ENCODE assay signal across 1 cellular context in the genomic region with DNA sequence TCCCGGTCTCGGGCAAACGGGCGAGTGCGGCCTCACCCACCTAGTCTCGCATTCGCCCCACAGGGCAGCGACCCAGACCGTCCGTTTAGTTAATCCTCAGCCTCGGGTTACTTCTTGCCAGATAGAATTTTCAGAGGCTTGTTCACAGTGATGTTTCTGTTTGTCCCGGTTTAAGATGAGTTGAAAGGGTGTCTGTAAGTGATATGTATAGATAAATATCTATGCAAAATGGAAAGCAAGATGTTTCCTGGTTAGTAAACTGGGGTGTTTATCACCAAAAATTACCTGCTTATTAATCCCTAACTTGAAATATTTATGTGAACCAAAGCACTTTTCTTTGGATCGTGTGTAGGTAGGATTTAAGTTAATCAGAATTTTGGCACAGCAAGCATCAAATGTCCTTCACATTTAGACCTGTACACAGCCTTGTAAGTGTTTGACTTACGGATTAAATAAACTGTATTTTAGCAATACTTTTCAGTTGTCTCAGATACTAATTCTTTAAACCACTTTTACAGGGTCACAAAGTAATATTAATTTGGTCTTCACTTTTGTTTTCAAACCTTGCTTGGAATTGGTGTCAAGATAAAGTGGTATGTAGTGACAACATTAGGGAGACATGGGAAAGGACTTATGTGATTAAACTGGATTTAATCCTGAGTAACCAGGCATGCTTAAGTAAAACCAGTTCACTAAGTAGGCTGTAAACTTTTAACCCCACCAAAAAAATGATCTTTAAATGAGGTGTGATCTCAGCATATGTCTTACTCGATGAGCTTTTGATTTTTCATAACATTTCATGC.
TF ChIP-seq lines count a peak whose summit lies in the region.

No MANE protein-coding gene starts in this region.

TF ChIP-seq in SK-N-SH treated with all-trans-retinoic acid at 6 μM for 48 hours, 23 proteins besides CTCF, POLR2A, EP300 and RAD21 (continued from another document):
- TF ChIP-seq, protein P1, sequence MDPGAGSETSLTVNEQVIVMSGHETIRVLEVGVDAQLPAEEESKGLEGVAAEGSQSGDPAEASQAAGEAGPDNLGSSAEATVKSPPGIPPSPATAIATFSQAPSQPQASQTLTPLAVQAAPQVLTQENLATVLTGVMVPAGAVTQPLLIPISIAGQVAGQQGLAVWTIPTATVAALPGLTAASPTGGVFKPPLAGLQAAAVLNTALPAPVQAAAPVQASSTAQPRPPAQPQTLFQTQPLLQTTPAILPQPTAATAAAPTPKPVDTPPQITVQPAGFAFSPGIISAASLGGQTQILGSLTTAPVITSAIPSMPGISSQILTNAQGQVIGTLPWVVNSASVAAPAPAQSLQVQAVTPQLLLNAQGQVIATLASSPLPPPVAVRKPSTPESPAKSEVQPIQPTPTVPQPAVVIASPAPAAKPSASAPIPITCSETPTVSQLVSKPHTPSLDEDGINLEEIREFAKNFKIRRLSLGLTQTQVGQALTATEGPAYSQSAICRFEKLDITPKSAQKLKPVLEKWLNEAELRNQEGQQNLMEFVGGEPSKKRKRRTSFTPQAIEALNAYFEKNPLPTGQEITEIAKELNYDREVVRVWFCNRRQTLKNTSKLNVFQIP (CRISPR knock-in tag; IDR thresholded peaks at IDR 0.05; ENCODE audit: borderline replicate concordance, low read depth) = no peak
- TF ChIP-seq ZNF70 (CRISPR knock-in tag; IDR thresholded peaks at IDR 0.05) = no peak
- TF ChIP-seq, protein P2, sequence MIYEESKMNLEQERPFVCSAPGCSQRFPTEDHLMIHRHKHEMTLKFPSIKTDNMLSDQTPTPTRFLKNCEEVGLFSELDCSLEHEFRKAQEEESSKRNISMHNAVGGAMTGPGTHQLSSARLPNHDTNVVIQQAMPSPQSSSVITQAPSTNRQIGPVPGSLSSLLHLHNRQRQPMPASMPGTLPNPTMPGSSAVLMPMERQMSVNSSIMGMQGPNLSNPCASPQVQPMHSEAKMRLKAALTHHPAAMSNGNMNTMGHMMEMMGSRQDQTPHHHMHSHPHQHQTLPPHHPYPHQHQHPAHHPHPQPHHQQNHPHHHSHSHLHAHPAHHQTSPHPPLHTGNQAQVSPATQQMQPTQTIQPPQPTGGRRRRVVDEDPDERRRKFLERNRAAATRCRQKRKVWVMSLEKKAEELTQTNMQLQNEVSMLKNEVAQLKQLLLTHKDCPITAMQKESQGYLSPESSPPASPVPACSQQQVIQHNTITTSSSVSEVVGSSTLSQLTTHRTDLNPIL (CRISPR knock-in tag; IDR thresholded peaks at IDR 0.05; ENCODE audit: low read depth) = no peak
- no peak for TF ChIP-seq BACH2 (CRISPR knock-in tag; IDR thresholded peaks at IDR 0.05; ENCODE audit: borderline replicate concordance)
- TF ChIP-seq, protein P3, sequence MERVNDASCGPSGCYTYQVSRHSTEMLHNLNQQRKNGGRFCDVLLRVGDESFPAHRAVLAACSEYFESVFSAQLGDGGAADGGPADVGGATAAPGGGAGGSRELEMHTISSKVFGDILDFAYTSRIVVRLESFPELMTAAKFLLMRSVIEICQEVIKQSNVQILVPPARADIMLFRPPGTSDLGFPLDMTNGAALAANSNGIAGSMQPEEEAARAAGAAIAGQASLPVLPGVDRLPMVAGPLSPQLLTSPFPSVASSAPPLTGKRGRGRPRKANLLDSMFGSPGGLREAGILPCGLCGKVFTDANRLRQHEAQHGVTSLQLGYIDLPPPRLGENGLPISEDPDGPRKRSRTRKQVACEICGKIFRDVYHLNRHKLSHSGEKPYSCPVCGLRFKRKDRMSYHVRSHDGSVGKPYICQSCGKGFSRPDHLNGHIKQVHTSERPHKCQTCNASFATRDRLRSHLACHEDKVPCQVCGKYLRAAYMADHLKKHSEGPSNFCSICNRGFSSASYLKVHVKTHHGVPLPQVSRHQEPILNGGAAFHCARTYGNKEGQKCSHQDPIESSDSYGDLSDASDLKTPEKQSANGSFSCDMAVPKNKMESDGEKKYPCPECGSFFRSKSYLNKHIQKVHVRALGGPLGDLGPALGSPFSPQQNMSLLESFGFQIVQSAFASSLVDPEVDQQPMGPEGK (CRISPR knock-in tag; IDR thresholded peaks at IDR 0.05; ENCODE audit: borderline replicate concordance) = no peak
- no peak for TF ChIP-seq RARB (CRISPR knock-in tag; IDR thresholded peaks at IDR 0.05)
- no peak for TF ChIP-seq TSHZ2 (CRISPR knock-in tag; IDR thresholded peaks at IDR 0.05)
- TF ChIP-seq ZFP30 (CRISPR knock-in tag; IDR thresholded peaks at IDR 0.05) = no peak
- no peak for TF ChIP-seq GLIS3 (CRISPR knock-in tag; IDR thresholded peaks at IDR 0.05)
